17 cellular contexts compared by ENCODE assay signal in genomic region chr9:115930472-115930871, GRCh38.
"Had no signal": no experiment of that assay in that cellular context is flagged by ENCODE, and none has a peak within 500 bp of the region (broad histone marks: within the 10 kb centered on the region; RNA-seq: fewer than 3 reads in every experiment).

No MANE protein-coding gene starts in this region.

- H3K36me3 Mint-ChIP-seq: memory B cell, T-cell had no signal

- H3K9me3 Mint-ChIP-seq: nephron progenitor cell had no signal

- H3K27me3 Mint-ChIP-seq: activated CD4-positive, alpha-beta T cell treated with anti-CD3 and anti-CD28 coated beads for 36 hours; activated CD8-positive, alpha-beta T cell treated with anti-CD3 and anti-CD28 coated beads for 36 hours; central memory CD8-positive, alpha-beta T cell; dendritic cell treated with granulocyte-macrophage colony-stimulating factor and Interleukin-4, amounts not matched to agents 40 ng/mL and 50 ng/mL, for 4 days; effector memory CD8-positive, alpha-beta T cell; T-cell; type B pancreatic cell had no signal

- DNase-seq: activated CD4-positive, alpha-beta T cell treated with anti-CD3 and anti-CD28 coated beads for 36 hours; activated CD8-positive, alpha-beta memory T cell treated with anti-CD3 and anti-CD28 coated beads, Interleukin-2, amount 50 U/mL, for 4 hours; activated CD8-positive, alpha-beta T cell treated with anti-CD3 and anti-CD28 coated beads for 36 hours; aorta; effector memory CD8-positive, alpha-beta T cell; glutamatergic neuron; nephron progenitor cell; stimulated activated CD4-positive, alpha-beta T cell treated with anti-CD3 and anti-CD28 coated beads, Interleukin-2, amount 100 ng/mL, for 48 hours; stimulated activated naive CD4-positive, alpha-beta T cell treated with Interleukin-2 at 50 U/mL for 16 hours; T-cell; T1000 had no signal

- H3K4me1 Mint-ChIP-seq: activated CD4-positive, alpha-beta T cell treated with anti-CD3 and anti-CD28 coated beads for 36 hours; central memory CD8-positive, alpha-beta T cell; memory B cell; T-cell had no signal

- H3K27ac Mint-ChIP-seq: activated CD4-positive, alpha-beta T cell treated with anti-CD3 and anti-CD28 coated beads for 36 hours; activated CD8-positive, alpha-beta T cell treated with anti-CD3 and anti-CD28 coated beads for 36 hours; dendritic cell treated with granulocyte-macrophage colony-stimulating factor and Interleukin-4, amounts not matched to agents 40 ng/mL and 50 ng/mL, for 4 days; effector memory CD8-positive, alpha-beta T cell; memory B cell; nephron progenitor cell; T-cell; type B pancreatic cell had no signal

- ATAC-seq: activated CD4-positive, alpha-beta T cell treated with anti-CD3 and anti-CD28 coated beads for 36 hours; activated CD8-positive, alpha-beta T cell treated with anti-CD3 and anti-CD28 coated beads for 36 hours; effector memory CD8-positive, alpha-beta T cell; left lobe of liver; T-cell had no signal

- H3K4me3 Mint-ChIP-seq: activated CD4-positive, alpha-beta T cell treated with anti-CD3 and anti-CD28 coated beads for 36 hours; activated CD8-positive, alpha-beta T cell treated with anti-CD3 and anti-CD28 coated beads for 36 hours; central memory CD8-positive, alpha-beta T cell; dendritic cell treated with granulocyte-macrophage colony-stimulating factor and Interleukin-4, amounts not matched to agents 40 ng/mL and 50 ng/mL, for 4 days; effector memory CD8-positive, alpha-beta T cell; memory B cell; nephron progenitor cell; T-cell; type B pancreatic cell had no signal

- H3K27ac ChIP-seq: VCaP had no signal
